ENCODE assay signal across 1 cellular context in genomic region chr11:17718510-17718962, GRCh38.
TF ChIP-seq lines count a peak whose summit lies in the region.

No MANE protein-coding gene starts in this region.

TF ChIP-seq in WTC11, 78 proteins besides CTCF, POLR2A, EP300 and RAD21:
- TF ChIP-seq ATF6 (CRISPR knock-in tag; IDR thresholded peaks at IDR 0.05) (no peak), MLX (CRISPR knock-in tag; IDR thresholded peaks at IDR 0.05) (no peak), EMX1 (CRISPR knock-in tag; IDR thresholded peaks at IDR 0.05) (no peak), TEAD4 (CRISPR knock-in tag; IDR thresholded peaks at IDR 0.05) (no peak), PREB (CRISPR knock-in tag; IDR thresholded peaks at IDR 0.05; ENCODE audit: borderline replicate concordance) (no peak), HMGA2 (CRISPR knock-in tag; IDR thresholded peaks at IDR 0.05) (no peak), RELA (CRISPR knock-in tag; IDR thresholded peaks at IDR 0.05; ENCODE audit: borderline replicate concordance) (no peak), ZMAT4 (CRISPR knock-in tag; IDR thresholded peaks at IDR 0.05) (no peak), CREB1 (CRISPR knock-in tag; IDR thresholded peaks at IDR 0.05) (no peak), FOXP4 (CRISPR knock-in tag; IDR thresholded peaks at IDR 0.05) (no peak), E2F4 (CRISPR knock-in tag; IDR thresholded peaks at IDR 0.05; ENCODE audit: borderline replicate concordance, low read depth) (no peak)
